ENCODE assay signal across 8 cellular contexts in genomic region chr11:64185323-64186204, GRCh38.
A peak's percentile ranks its signal among the peaks of the same experiment; 100 is the strongest.
DNase-seq lines count a peak whose midpoint lies in the region; ATAC-seq and TF ChIP-seq lines count a peak whose summit lies in the region.

Gene STIP1 (plus strand): TSS chr11:64186171. CDS start chr11:64186262, 91 bp downstream.

- TF ChIP-seq CTCF in WI38 (IDR thresholded peaks at IDR 0.05; ENCODE audit: low read depth, low read length) = peak; percentile 14; the same call in 1 of the 2 replicates
- peak; percentile 53 for TF ChIP-seq CTCF in cardiac fibroblast (IDR thresholded peaks at IDR 0.05; ENCODE audit: low read depth, low read length)

- peak within 1 kb of the TSS; percentile 62 for H3K4me3 ChIP-seq in WI38 (ENCODE audit: low read depth, low read length)
- peak within 1 kb of the TSS; percentile 64 to 75 for H3K4me3 ChIP-seq in cardiac fibroblast (replicated peaks in 1 of 2; ENCODE audit: low read depth in 2 of 2, low read length in 2 of 2)

- DNase-seq in AG08395 (ENCODE audit: low spot score) (peak; percentile 100), NCI-H2227 treated with DMSO at 0.1 percent for 48 hours (lab: John Stamatoyannopoulos, UW) (peak; percentile 99), cardiac fibroblast (ENCODE audit: low read depth in 2 of 2) (peak; percentile 100), iPS-NIHi7 (ENCODE audit: extremely low spot score) (peak; percentile 98), smooth muscle cell of the brain vasculature (ENCODE audit: low read depth, low spot score) (peak; percentile 100)

- ATAC-seq in GM18907 (IDR thresholded peaks at IDR 0.05; ENCODE audit: unreplicated experiment) (peak; percentile 86), HG03159 (IDR thresholded peaks at IDR 0.05; ENCODE audit: unreplicated experiment) (peak; percentile 85)

Comparison
In these comparisons a context has a peak if more than half of its experiments do, and no peak if none do; other contexts are left out.
1. Peak in every context shown above with its lines: DNase-seq, ATAC-seq and H3K4me3 ChIP-seq.